22 cellular contexts compared by ENCODE assay signal in the genomic region with DNA sequence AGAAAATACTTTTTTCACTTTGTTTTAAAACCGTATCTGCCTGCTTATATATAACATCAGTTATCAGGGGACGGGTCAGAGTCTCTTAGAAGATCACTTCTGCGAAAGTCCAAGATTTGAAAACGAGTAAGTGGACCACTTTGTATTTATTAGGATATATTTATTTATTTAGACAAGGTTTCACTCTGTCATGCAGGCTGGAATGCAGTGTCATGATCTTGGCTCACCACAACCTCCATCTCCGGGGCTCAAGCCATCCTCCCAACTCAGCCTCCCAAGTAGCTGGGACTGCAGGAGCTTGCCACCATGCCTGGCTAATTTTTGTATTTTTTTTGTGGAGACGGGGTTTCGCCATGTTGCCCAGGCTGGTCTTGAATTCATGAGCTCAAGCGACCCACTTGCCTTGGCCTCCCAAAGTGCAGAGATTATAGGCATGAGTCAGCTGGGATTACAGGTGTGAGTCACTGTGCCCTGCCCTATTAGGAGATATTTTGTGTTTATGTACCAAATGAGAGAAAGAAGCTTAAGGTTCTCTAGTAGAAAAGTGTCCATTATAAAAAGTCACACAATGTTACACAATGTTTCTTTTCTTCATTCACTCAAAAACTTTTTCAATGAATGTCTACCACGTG. TPM values are rescaled to one million over a fixed set of nuclear protein-coding genes. Genes with fewer than 3 reads are reported as not detected.
DNase-seq lines count a peak whose midpoint lies in the region; ATAC-seq and TF ChIP-seq lines count a peak whose summit lies in the region.
"Had no signal": no experiment of that assay in that cellular context is flagged by ENCODE, and none has a peak within 500 bp of the region (broad histone marks: within the 10 kb centered on the region; RNA-seq: fewer than 3 reads in every experiment).

No MANE protein-coding gene starts in this region.

- no peak for ATAC-seq in HG02852 (IDR thresholded peaks at IDR 0.05; ENCODE audit: unreplicated experiment)
- ATAC-seq in aorta (ENCODE audit: low FRiP score): no peak
- ATAC-seq: natural killer cell treated with Interleukin-12 subunit alpha and Interleukin-12 subunit beta and Interleukin-15 and Interleukin-18, amount 100 ng/mL, for 72 hours had no signal

- 80 to 86% methylated on average over 9 of the region's 9 CpGs for WGBS in aorta, 2 donors

- H3K27me3 Mint-ChIP-seq in HFFc6 (ENCODE audit: insufficient read depth): peaks cover 13% of the 10 kb centered on the region
- H3K27me3 Mint-ChIP-seq: stimulated activated memory B cell treated with anti-CD40 and anti-IgM and Interleukin-4, amounts not matched to agents 10 μg/mL and 1 μg/mL and 100 μg/mL, for 72 hours had no signal

- DNase-seq in BJ (ENCODE audit: low read depth) (peak; percentile 2), HFFc6 (peak; percentile 51), SJSA1 (ENCODE audit: low read depth in 1 of 2, low spot score in 2 of 2) (peak; percentile 56 to 62), fibroblast of pulmonary artery (ENCODE audit: low read depth) (peak; percentile 7), aorta (no peak), SK-N-DZ (ENCODE audit: low spot score) (no peak), activated gamma-delta T cell (lab: John Stamatoyannopoulos, UW) (no peak)
- DNase-seq: activated CD4-positive, alpha-beta T cell treated with anti-CD3 and anti-CD28 coated beads for 48 hours; activated CD8-positive, alpha-beta memory T cell treated with anti-CD3 and anti-CD28 coated beads, Interleukin-2, amount 50 U/mL, for 4 hours; amniotic stem cell; caudate nucleus; dorsolateral prefrontal cortex; glutamatergic neuron; midbrain; NCI-H1417 treated with DMSO at 0.1 percent for 48 hours; NCI-H524 treated with DMSO at 0.1 percent for 48 hours; sigmoid colon; thyroid gland had no signal

- H3K9me3 ChIP-seq in SJSA1 (replicated peaks): no peaks in the 10 kb centered on the region
- no peaks in the 10 kb centered on the region for H3K9me3 ChIP-seq in aorta (ENCODE audit: control insufficient read depth, low read length)
- H3K9me3 ChIP-seq: sigmoid colon, thyroid gland had no signal

- H3K9me3 Mint-ChIP-seq in HFFc6: no peaks in the 10 kb centered on the region
- H3K9me3 Mint-ChIP-seq: natural killer cell treated with Interleukin-12 subunit alpha and Interleukin-12 subunit beta and Interleukin-15 and Interleukin-18, amount 100 ng/mL, for 72 hours; stimulated activated memory B cell treated with anti-CD40 and anti-IgM and Interleukin-4, amounts not matched to agents 10 μg/mL and 1 μg/mL and 100 μg/mL, for 72 hours had no signal

- H3K4me3 Mint-ChIP-seq in HFFc6: no peak overlapping the region
- H3K4me3 Mint-ChIP-seq: natural killer cell treated with Interleukin-12 subunit alpha and Interleukin-12 subunit beta and Interleukin-15 and Interleukin-18, amount 100 ng/mL, for 72 hours; stimulated activated memory B cell treated with anti-CD40 and anti-IgM and Interleukin-4, amounts not matched to agents 10 μg/mL and 1 μg/mL and 100 μg/mL, for 72 hours had no signal

- H3K4me1 ChIP-seq in SJSA1 (replicated peaks): peaks cover 41% of the 10 kb centered on the region
- H3K4me1 ChIP-seq in aorta (ENCODE audit: control insufficient read depth in 1 of 2, insufficient read depth in 2 of 2, low read length in 2 of 2): no peaks in the 10 kb centered on the region
- H3K4me1 ChIP-seq: parathyroid adenoma, sigmoid colon, thyroid gland had no signal

- peaks cover 22% of the 10 kb centered on the region for H3K4me1 Mint-ChIP-seq in HFFc6 (ENCODE audit: low read depth)

- H3K36me3 Mint-ChIP-seq in HFFc6 (ENCODE audit: low read depth): no peaks in the 10 kb centered on the region
- H3K36me3 Mint-ChIP-seq: natural killer cell treated with Interleukin-12 subunit alpha and Interleukin-12 subunit beta and Interleukin-15 and Interleukin-18, amount 100 ng/mL, for 72 hours; stimulated activated memory B cell treated with anti-CD40 and anti-IgM and Interleukin-4, amounts not matched to agents 10 μg/mL and 1 μg/mL and 100 μg/mL, for 72 hours had no signal

- CTCF ChIA-PET in BJ (lab: Yijun Ruan, JAX): interaction anchor here (0.9 to 1.3 kb wide), 2 partner anchors 36 to 363 kb away, joined by 3 read pairs; no protein-coding TSS in a partner anchor

- no peak overlapping the region for H3K27ac Mint-ChIP-seq in HFFc6
- H3K27ac Mint-ChIP-seq: natural killer cell treated with Interleukin-12 subunit alpha and Interleukin-12 subunit beta and Interleukin-15 and Interleukin-18, amount 100 ng/mL, for 72 hours; stimulated activated memory B cell treated with anti-CD40 and anti-IgM and Interleukin-4, amounts not matched to agents 10 μg/mL and 1 μg/mL and 100 μg/mL, for 72 hours had no signal

- H3K36me3 ChIP-seq in BJ (ENCODE audit: control insufficient read depth, insufficient read depth, low read length) (no peaks in the 10 kb centered on the region), SJSA1 (no peaks in the 10 kb centered on the region), aorta (ENCODE audit: control insufficient read depth in 1 of 2, insufficient read depth in 2 of 2, low read length in 1 of 2) (no peaks in the 10 kb centered on the region)
- H3K36me3 ChIP-seq: sigmoid colon, thyroid gland had no signal

- TF ChIP-seq CTCF in BJ (IDR thresholded peaks at IDR 0.05; ENCODE audit: insufficient read depth, low read depth, low read length) (no peak), HFFc6 (IDR thresholded peaks at IDR 0.05) (no peak), fibroblast of pulmonary artery (IDR thresholded peaks at IDR 0.05; ENCODE audit: low read length, missing control alignments) (no peak)

- POLR2A ChIA-PET in BJ (lab: Charles Lee): no interaction called here

- H3K27me3 ChIP-seq in BJ (ENCODE audit: control insufficient read depth, insufficient read depth, low read length) (no peaks in the 10 kb centered on the region), SJSA1 (replicated peaks) (no peaks in the 10 kb centered on the region), aorta (ENCODE audit: control insufficient read depth in 1 of 2, insufficient read depth in 2 of 2, low read length in 1 of 2) (no peaks in the 10 kb centered on the region)
- H3K27me3 ChIP-seq: dorsolateral prefrontal cortex, sigmoid colon, thyroid gland had no signal

- H3K27ac ChIP-seq in SJSA1: no peak overlapping the region
- no peak overlapping the region for H3K27ac ChIP-seq in aorta (ENCODE audit: low read depth in 1 of 2, low read length in 2 of 2)
- H3K27ac ChIP-seq: parathyroid adenoma, sigmoid colon, thyroid gland had no signal

- intact Hi-C loops in aorta (cut with DNase I): no loop called here

- H3K4me3 ChIP-seq in BJ (ENCODE audit: low read depth, low read length) (no peak overlapping the region), SJSA1 (no peak overlapping the region), fibroblast of pulmonary artery (replicated peaks; ENCODE audit: low read depth, low read length) (no peak overlapping the region), aorta (ENCODE audit: low read length in 2 of 2) (no peak overlapping the region)
- H3K4me3 ChIP-seq: dorsolateral prefrontal cortex, sigmoid colon, thyroid gland had no signal

RNA-seq across cellular contexts. Expression of a gene that starts 39.5 kb away (rescaled TPM):
- polyA plus RNA-seq in BJ (2011; rRNA removed) (37.6 and 67.0 TPM in 2 replicates), aorta (10 to 100 TPM; 55.3 to 90.9 TPM)
- 110 and 137 TPM in 2 replicates for polyA minus RNA-seq in BJ (2011; rRNA and poly(A)+ RNA removed)
- total RNA-seq in HFFc6 (2021; fragmentation: NEBNext Ultra II Directional; extraction: Animal tissue kit (Norgen Biotek cat#: 25700)): 1 to 10 TPM; 3.3 to 9.6 (median 7.3) TPM
- total RNA-seq in SJSA1 (2014; rRNA removed; shearing (Covaris generic)): 1.6 and 1.9 TPM in 2 replicates
- 10 to 100 TPM; 40.5 to 58.2 TPM for total RNA-seq in aorta
- 9.6 and 13.2 TPM in 2 replicates for polyA plus RNA-seq in SK-N-DZ (2014; cell fraction: cytosol; rRNA removed)
- polyA plus RNA-seq in SK-N-DZ (2014; cell fraction: nucleus; rRNA removed): 6.0 and 6.5 TPM in 2 replicates

RNA-seq across cellular contexts. Expression of a gene that starts 58.7 kb away (rescaled TPM):
- polyA plus RNA-seq in BJ (2011; rRNA removed) (771 and 1,498 TPM in 2 replicates), aorta (1,000 to 10,000 TPM; 1,443 to 3,537 TPM)
- polyA minus RNA-seq in BJ (2011; rRNA and poly(A)+ RNA removed): 50.1 and 61.7 TPM in 2 replicates
- total RNA-seq in HFFc6 (2021; fragmentation: NEBNext Ultra II Directional; extraction: Animal tissue kit (Norgen Biotek cat#: 25700)): 1,000 to 10,000 TPM in 1 of 6 experiments, 100 to 1,000 TPM in 5; 752 to 1,001 (median 859) TPM
- total RNA-seq in SJSA1 (2014; rRNA removed; shearing (Covaris generic)): 625 and 934 TPM in 2 replicates
- total RNA-seq in aorta: 100 to 1,000 TPM; 828 to 889 TPM
- 2,704 and 3,032 TPM in 2 replicates for polyA plus RNA-seq in SK-N-DZ (2014; cell fraction: cytosol; rRNA removed)
- 1,401 and 2,146 TPM in 2 replicates for polyA plus RNA-seq in SK-N-DZ (2014; cell fraction: nucleus; rRNA removed)

Comparison
In these comparisons a context has a peak if more than half of its experiments do, and no peak if none do; other contexts are left out.
1. DNase-seq: peak in BJ (single experiment), HFFc6 (single experiment), SJSA1 (2 of 2) and fibroblast of pulmonary artery (single experiment); none in aorta (0 of 2), SK-N-DZ (single experiment) and activated gamma-delta T cell (single experiment).